ENCODE assay signal across 8 cellular contexts in genomic region chr1:27603320-27603961, GRCh38. TPM values are rescaled to one million over a fixed set of nuclear protein-coding genes. Genes with fewer than 3 reads are reported as not detected.
A peak's percentile ranks its signal among the peaks of the same experiment; 100 is the strongest.
DNase-seq lines count a peak whose midpoint lies in the region; ATAC-seq and TF ChIP-seq lines count a peak whose summit lies in the region.

No MANE protein-coding gene starts in this region.

- no peaks in the 10 kb centered on the region for H3K9me3 ChIP-seq in SK-N-MC (ENCODE audit: low read depth, low read length)
- H3K9me3 ChIP-seq in right lobe of liver = no peaks in the 10 kb centered on the region

- H3K9me3 Mint-ChIP-seq in central memory CD8-positive, alpha-beta T cell = no peaks in the 10 kb centered on the region

- peak; percentile 33 for ATAC-seq in central memory CD8-positive, alpha-beta T cell (replicated peaks; ENCODE audit: extremely low read depth, poor library complexity, severe bottlenecking)
- peak; percentile 15 to 29 (median 24) for ATAC-seq in right lobe of liver
- ATAC-seq in HG03432 (IDR thresholded peaks at IDR 0.05; ENCODE audit: unreplicated experiment) = no peak

- intact Hi-C loops in right lobe of liver (cut with DNase I) = loop anchor here (5.0 kb wide), 2 partner anchors 51 to 201 kb away; no protein-coding TSS in a partner anchor

- H3K27ac ChIP-seq in SK-N-MC = peak overlapping the region; percentile 36; the same call in 1 of the 2 replicates
- H3K27ac ChIP-seq in right lobe of liver = peak overlapping the region; percentile 67 to 86 (median 79)
- H3K27ac ChIP-seq in substantia nigra (ENCODE audit: low read depth, low read length, poor library complexity, severe bottlenecking) = peak overlapping the region; percentile 81

- peaks cover 38% of the 10 kb centered on the region for H3K4me1 Mint-ChIP-seq in central memory CD8-positive, alpha-beta T cell

- peak overlapping the region; percentile 80 for H3K9ac ChIP-seq in SK-N-MC (ENCODE audit: insufficient read length)

- H3K4me3 ChIP-seq in SK-N-MC (peak overlapping the region; percentile 94), right lobe of liver (peak overlapping the region; percentile 87 to 95 (median 94))

- H3K4me3 Mint-ChIP-seq in central memory CD8-positive, alpha-beta T cell = peak overlapping the region; percentile 86

- 0% methylated on average over 7 of the region's 51 CpGs for WGBS in right lobe of liver (ENCODE audit: insufficient coverage, low coverage, low lambda C conversion rate, missing lambda C conversion rate)

- DNase-seq in AG08396 (ENCODE audit: low spot score) (peak; percentile 71), GM19238 (ENCODE audit: insufficient read length, low spot score) (peak; percentile 65), SK-N-MC (ENCODE audit: low read depth, low spot score) (no peak), right lobe of liver (peak in 1 of 3 donors; percentile 49), substantia nigra (lab: John Stamatoyannopoulos, UW) (peak in 22 of 49 donors; percentile 25 to 85 (median 61)), Ammon's horn (ENCODE audit: low spot score) (no peak)
- no peak for DNase-seq in central memory CD8-positive, alpha-beta T cell (ENCODE audit: low spot score in 2 of 2)

- TF ChIP-seq POLR2A in right lobe of liver (IDR thresholded peaks at IDR 0.05) = no peak

- H3K4me1 ChIP-seq in right lobe of liver = peaks cover 0 to 21% (median 10%) of the 10 kb centered on the region in 4 donors

- H3K27me3 ChIP-seq in right lobe of liver = no peaks in the 10 kb centered on the region

- no peaks in the 10 kb centered on the region for H3K27me3 Mint-ChIP-seq in central memory CD8-positive, alpha-beta T cell

- H3K36me3 ChIP-seq in SK-N-MC (ENCODE audit: insufficient read depth, low read length) (no peaks in the 10 kb centered on the region), right lobe of liver (no peaks in the 10 kb centered on the region)

- H3K36me3 Mint-ChIP-seq in central memory CD8-positive, alpha-beta T cell (ENCODE audit: insufficient read depth) = peaks cover 18% of the 10 kb centered on the region

- peak overlapping the region; percentile 80 for H3K27ac Mint-ChIP-seq in central memory CD8-positive, alpha-beta T cell (ENCODE audit: low read depth)

- no peak for TF ChIP-seq CTCF in right lobe of liver (IDR thresholded peaks at IDR 0.05)

RNA-seq across cellular contexts. Expression of gene AHDC1, which starts 0.5 kb away (rescaled TPM):
- total RNA-seq in right lobe of liver = 10 to 100 TPM in 3 of 6 experiments, 1 to 10 TPM in 3; 5.5 to 21.3 (median 10.9) TPM

RNA-seq across cellular contexts. Expression of gene FGR, which starts 31.5 kb away (rescaled TPM):
- 1 to 10 TPM; 2.5 to 10.0 (median 6.3) TPM for total RNA-seq in right lobe of liver

Comparison
In these comparisons a context has a peak if more than half of its experiments do, and no peak if none do; other contexts are left out.
1. DNase-seq: peak in AG08396 (single experiment) and GM19238 (single experiment); none in SK-N-MC (single experiment), central memory CD8-positive, alpha-beta T cell (0 of 2) and Ammon's horn (single experiment).
2. Peak in every context shown above with its lines, with median percentiles within 50 percentile points of each other: H3K27ac ChIP-seq.